ENCODE assay signal across 17 cellular contexts in genomic region chr15:92877000-92877399, GRCh38.
"Had no signal": no experiment of that assay in that cellular context is flagged by ENCODE, and none has a peak within 500 bp of the region (broad histone marks: within the 10 kb centered on the region; RNA-seq: fewer than 3 reads in every experiment).

No MANE protein-coding gene starts in this region.

- H3K27ac ChIP-seq: brain microvascular endothelial cell, thoracic aorta had no signal

- H3K4me3 Mint-ChIP-seq: dendritic cell treated with granulocyte-macrophage colony-stimulating factor and Interleukin-4, amounts not matched to agents 40 ng/mL and 50 ng/mL, for 4 days; T-helper 1 cell treated with Interleukin-12 subunit alpha and Interleukin-12 subunit beta and Interleukin-4 antibody, amounts not matched to agents 30 μg/mL and 1 μg/mL, for 36 hours; WTC11 had no signal

- ATAC-seq: mucosa of descending colon; naive thymus-derived CD8-positive, alpha-beta T cell; stimulated activated naive CD8-positive, alpha-beta T cell treated with anti-CD3 and anti-CD28 coated beads, Interleukin-15, Interleukin-2, amounts not matched to agents 100 U/mL and 50 U/mL, for 24 hours; WTC11 had no signal

- H3K36me3 ChIP-seq: brain microvascular endothelial cell, thoracic aorta had no signal

- H3K9me3 ChIP-seq: mucosa of descending colon, thoracic aorta had no signal

- FAIRE-seq: urothelium cell line had no signal

- H3K27me3 Mint-ChIP-seq: naive thymus-derived CD8-positive, alpha-beta T cell had no signal

- H3K9me3 Mint-ChIP-seq: activated T-helper 2 cell treated with anti-CD3 and anti-CD28 coated beads, Interferon-gamma antibody, Interleukin-2, Interleukin-4, amounts not matched to agents 10 μg/mL and 5 μg/mL and 100 μg/mL, durations not matched to agents 14 hours and 24 hours and 36 hours; dendritic cell treated with granulocyte-macrophage colony-stimulating factor and Interleukin-4, amounts not matched to agents 40 ng/mL and 50 ng/mL, for 4 days; naive thymus-derived CD8-positive, alpha-beta T cell; T-helper 1 cell treated with Interleukin-12 subunit alpha and Interleukin-12 subunit beta and Interleukin-4 antibody, amounts not matched to agents 30 μg/mL and 1 μg/mL, for 36 hours; WTC11 had no signal

- DNase-seq: activated CD4-positive, alpha-beta T cell treated with anti-CD3 and anti-CD28 coated beads for 48 hours; activated naive CD4-positive, alpha-beta T cell treated with anti-CD3 and anti-CD28 coated beads, Interleukin-2, amount 50 U/mL, for 16 hours; amniotic stem cell; brain microvascular endothelial cell; hypothalamus; mucosa of descending colon; naive thymus-derived CD8-positive, alpha-beta T cell; occipital lobe; stimulated activated CD4-positive, alpha-beta T cell treated with anti-CD3 and anti-CD28 coated beads, Interleukin-4, amount 100 ng/mL, for 1 hour; stimulated activated CD8-positive, alpha-beta memory T cell treated with anti-CD3 and anti-CD28 coated beads, Interleukin-4, amount 100 ng/mL, for 48 hours; stimulated activated naive CD8-positive, alpha-beta T cell treated with anti-CD3 and anti-CD28 coated beads, Interleukin-15, Interleukin-2, amounts not matched to agents 100 U/mL and 50 U/mL, for 24 hours had no signal

- H3K27me3 ChIP-seq: brain microvascular endothelial cell had no signal

- H3K36me3 Mint-ChIP-seq: naive thymus-derived CD8-positive, alpha-beta T cell; WTC11 had no signal

- H3K4me3 ChIP-seq: mucosa of descending colon, thoracic aorta had no signal

- H3K27ac Mint-ChIP-seq: activated T-helper 2 cell treated with anti-CD3 and anti-CD28 coated beads, Interferon-gamma antibody, Interleukin-2, Interleukin-4, amounts not matched to agents 10 μg/mL and 5 μg/mL and 100 μg/mL, durations not matched to agents 14 hours and 24 hours and 36 hours; dendritic cell treated with granulocyte-macrophage colony-stimulating factor and Interleukin-4, amounts not matched to agents 40 ng/mL and 50 ng/mL, for 4 days; T-helper 1 cell treated with Interleukin-12 subunit alpha and Interleukin-12 subunit beta and Interleukin-4 antibody, amounts not matched to agents 30 μg/mL and 1 μg/mL, for 36 hours had no signal
